ENCODE assay signal across 11 cellular contexts in the genomic region with DNA sequence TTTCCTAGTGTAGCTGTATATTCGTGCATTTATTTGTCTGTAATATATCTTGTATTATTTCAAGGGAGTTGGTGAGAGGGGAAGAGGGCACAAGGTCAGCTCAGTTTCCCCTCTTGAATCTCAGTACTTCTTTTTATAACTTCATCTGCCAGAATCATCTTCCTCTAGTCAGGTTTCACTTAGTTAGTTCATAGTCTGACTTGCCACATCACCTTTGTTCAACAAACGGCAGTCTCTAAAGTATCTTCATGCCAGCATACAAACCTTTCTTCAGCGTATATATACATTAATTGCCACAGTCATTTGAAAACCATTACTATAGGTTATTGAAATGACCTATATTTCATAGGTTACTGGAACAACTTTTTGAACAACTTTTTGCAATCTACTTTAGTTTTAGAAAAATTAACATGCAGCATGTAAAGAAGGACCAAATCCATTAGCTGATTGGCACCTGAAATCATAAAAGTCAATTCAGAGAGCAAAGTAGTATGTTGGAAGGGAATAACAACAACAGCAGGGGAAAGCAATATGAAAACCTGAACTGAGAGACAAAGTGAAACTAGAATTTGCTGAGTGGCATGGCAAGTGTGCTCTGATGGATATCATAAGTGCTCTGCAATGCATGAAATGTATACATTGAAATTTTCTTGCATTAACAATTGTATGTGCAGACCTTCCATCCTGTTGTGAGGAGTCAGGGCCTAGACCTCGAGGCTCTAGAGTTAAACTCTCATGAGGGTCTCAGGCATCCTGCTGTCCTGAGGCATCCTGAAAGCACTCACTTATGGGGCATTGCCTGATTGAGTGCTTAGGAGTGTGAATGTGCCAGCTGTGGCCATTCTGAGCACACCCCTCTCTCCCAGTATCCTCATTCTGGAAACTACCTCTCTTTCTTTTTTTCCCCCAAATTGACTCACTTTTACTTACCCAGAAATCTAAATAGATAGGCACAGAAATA. TPM values are rescaled to one million over a fixed set of nuclear protein-coding genes. Genes with fewer than 3 reads are reported as not detected.
DNase-seq lines count a peak whose midpoint lies in the region; ATAC-seq and TF ChIP-seq lines count a peak whose summit lies in the region.
"Had no signal": no experiment of that assay in that cellular context is flagged by ENCODE, and none has a peak within 500 bp of the region (broad histone marks: within the 10 kb centered on the region; RNA-seq: fewer than 3 reads in every experiment).

No MANE protein-coding gene starts in this region.

- TF ChIP-seq EP300 in tibial nerve (IDR thresholded peaks at IDR 0.05): no peak

- no peaks in the 10 kb centered on the region for H3K79me2 ChIP-seq in OCI-LY1 (ENCODE audit: insufficient read depth, low read length)

- DNase-seq in NCI-H82 (lab: John Stamatoyannopoulos, UW): peak; percentile 2
- DNase-seq in NCI-H82 treated with DMSO at 0.1 percent for 48 hours (lab: John Stamatoyannopoulos, UW; ENCODE audit: unreplicated experiment): no peak
- DNase-seq in right cardiac atrium: no peak
- no peak for DNase-seq in tibial nerve (ENCODE audit: low spot score in 2 of 2)
- no peak for DNase-seq in GDM1 (lab: John Stamatoyannopoulos, UW)
- no peak for DNase-seq in NCI-H2081 (lab: John Stamatoyannopoulos, UW)
- DNase-seq: immature natural killer cell, NCI-H446 treated with DMSO at 0.1 percent for 48 hours had no signal

- 0 out of 2 replicates have a peak overlapping the region, but pooled peaks have one; percentile 1 for H3K9ac ChIP-seq in OCI-LY1 (ENCODE audit: low read length)

- H3K4me1 ChIP-seq in OCI-LY1 (ENCODE audit: insufficient read depth, low read length, severe bottlenecking): peaks cover 18% of the 10 kb centered on the region
- H3K4me1 ChIP-seq in right cardiac atrium (ENCODE audit: control insufficient read depth, insufficient read depth, low read length): no peaks in the 10 kb centered on the region
- peaks cover 0 to 22% (median 0%) of the 10 kb centered on the region in 4 donors for H3K4me1 ChIP-seq in tibial nerve

- peak overlapping the region; percentile 38 for H3K4me2 ChIP-seq in OCI-LY1 (ENCODE audit: low read length)

- H3K36me3 ChIP-seq in OCI-LY1 (ENCODE audit: insufficient read depth, low read length) (no peaks in the 10 kb centered on the region), tibial nerve (no peaks in the 10 kb centered on the region)

- peak in 1 of 2 donors; percentile 64 for ATAC-seq in right cardiac atrium
- no peak for ATAC-seq in HG02623 (IDR thresholded peaks at IDR 0.05; ENCODE audit: unreplicated experiment)

- TF ChIP-seq POLR2A in tibial nerve (IDR thresholded peaks at IDR 0.05): no peak

- no peaks in the 10 kb centered on the region for H3K9me3 ChIP-seq in OCI-LY1 (ENCODE audit: low read length)
- no peaks in the 10 kb centered on the region for H3K9me3 ChIP-seq in right cardiac atrium (ENCODE audit: control insufficient read depth, low read length)
- peaks cover 0 to 28% (median 0%) of the 10 kb centered on the region in 4 donors for H3K9me3 ChIP-seq in tibial nerve

- H3K4me3 ChIP-seq in OCI-LY1 (ENCODE audit: low read depth, low read length, poor library complexity, severe bottlenecking): peak overlapping the region; percentile 20
- peak overlapping the region; percentile 45 for H3K4me3 ChIP-seq in right cardiac atrium (ENCODE audit: low read length)
- peak overlapping the region in 3 of 4 donors; percentile 10 to 42 (median 23) for H3K4me3 ChIP-seq in tibial nerve

- H3K27me3 ChIP-seq in OCI-LY1 (ENCODE audit: insufficient read depth, low read length): no peaks in the 10 kb centered on the region
- no peaks in the 10 kb centered on the region for H3K27me3 ChIP-seq in right cardiac atrium (ENCODE audit: control insufficient read depth, insufficient read depth)
- H3K27me3 ChIP-seq in tibial nerve: no peaks in the 10 kb centered on the region

- H3K9me2 ChIP-seq in OCI-LY1 (ENCODE audit: low read depth, low read length): no peaks in the 10 kb centered on the region

- no peaks in the 10 kb centered on the region for H3F3A ChIP-seq in OCI-LY1 (ENCODE audit: insufficient read depth, low read length)

- 64% methylated on average over 4 of the region's 4 CpGs for WGBS in right cardiac atrium
- 43 to 58% methylated on average over 4 of the region's 4 CpGs for WGBS in tibial nerve, 2 donors

- H3K27ac ChIP-seq in OCI-LY1 (ENCODE audit: low read depth, low read length, poor library complexity, severe bottlenecking): peak overlapping the region; percentile 4
- no peak overlapping the region for H3K27ac ChIP-seq in right cardiac atrium (ENCODE audit: low read length)
- H3K27ac ChIP-seq in tibial nerve: peak overlapping the region in 2 of 4 donors; percentile 74 to 89

- TF ChIP-seq CTCF in OCI-LY1 (IDR thresholded peaks at IDR 0.05; ENCODE audit: low read length): no peak
- TF ChIP-seq CTCF in tibial nerve (IDR thresholded peaks at IDR 0.05): no peak

- H4K20me1 ChIP-seq in OCI-LY1 (ENCODE audit: insufficient read depth, low read length): no peaks in the 10 kb centered on the region

- no peak overlapping the region for H2AFZ ChIP-seq in OCI-LY1 (ENCODE audit: low read length)

- intact Hi-C loops in right cardiac atrium (cut with DNase I): no loop called here

RNA-seq across cellular contexts. Expression of gene ECM2, which starts 1.3 kb away (rescaled TPM):
- 10 to 100 TPM; 11.1 to 17.6 (median 13.5) TPM for total RNA-seq in right cardiac atrium
- 10.8 TPM for polyA plus RNA-seq in right cardiac atrium
- 10 to 100 TPM; 15.9 to 59.0 (median 53.6) TPM for total RNA-seq in tibial nerve
- total RNA-seq: A172 had no signal

RNA-seq across cellular contexts. Expression of gene ASPN, which starts 52.2 kb away (rescaled TPM):
- 10 to 100 TPM in 2 of 4 donors, 1 to 10 TPM in 2; 7.9 to 18.8 (median 11.4) TPM for total RNA-seq in right cardiac atrium
- 7.0 TPM for polyA plus RNA-seq in right cardiac atrium
- total RNA-seq in tibial nerve: 10 to 100 TPM in 1 of 4 donors, 1 to 10 TPM in 3; 3.3 to 18.4 (median 5.5) TPM
- total RNA-seq: A172 had no signal
- polyA plus RNA-seq: immature natural killer cell had no signal
